ENCODE assay signal across 9 cellular contexts in genomic region chr5:6705088-6705487, GRCh38. TPM values are rescaled to one million over a fixed set of nuclear protein-coding genes. Genes with fewer than 3 reads are reported as not detected.
DNase-seq lines count a peak whose midpoint lies in the region; ATAC-seq and TF ChIP-seq lines count a peak whose summit lies in the region.
"Had no signal": no experiment of that assay in that cellular context is flagged by ENCODE, and none has a peak within 500 bp of the region (broad histone marks: within the 10 kb centered on the region; RNA-seq: fewer than 3 reads in every experiment).

No MANE protein-coding gene starts in this region.

- CTCF ChIA-PET in HEK293 (lab: Yijun Ruan, JAX) (interaction anchor here (0.6 kb wide), 1 partner anchor 1111 kb away, joined by 3 read pairs; no protein-coding TSS in a partner anchor), PC-3 (lab: Charles Lee) (no interaction called here)

- no peaks in the 10 kb centered on the region for H3F3A ChIP-seq in PC-3 (ENCODE audit: low read length, unreplicated experiment)

- H3K4me3 Mint-ChIP-seq in mesothelial cell of epicardium, result no peak overlapping the region

- DNase-seq in PC-3 (no peak), mesothelial cell of epicardium (ENCODE audit: low spot score in 2 of 2, unreplicated experiment in 2 of 2) (no peak), H4 (ENCODE audit: low spot score) (no peak), NCI-H748 treated with DMSO at 0.1 percent for 48 hours (lab: John Stamatoyannopoulos, UW) (no peak)
- DNase-seq: NCI-H1048 had no signal

- H3K4me2 ChIP-seq in PC-3 (ENCODE audit: low read length), result peak overlapping the region; percentile 66

- H3K27ac Mint-ChIP-seq in mesothelial cell of epicardium, result peak overlapping the region; percentile 81

- H3K27ac ChIP-seq in HEK293 (ENCODE audit: extremely low read depth, low read depth, low read length) (no peak overlapping the region), PC-3 (ENCODE audit: low read length) (peak overlapping the region; percentile 77)

- peaks cover 16% of the 10 kb centered on the region for H3K4me1 Mint-ChIP-seq in mesothelial cell of epicardium

- no peaks in the 10 kb centered on the region for H4K20me1 ChIP-seq in PC-3 (ENCODE audit: low read length)

- H3K9ac ChIP-seq in PC-3 (ENCODE audit: low read length), result peak overlapping the region; percentile 49

- no peaks in the 10 kb centered on the region for H3K4me1 ChIP-seq in HEK293 (ENCODE audit: control insufficient read depth, insufficient read depth, low read length)
- H3K4me1 ChIP-seq in PC-3 (ENCODE audit: insufficient read depth, low read length), result peaks cover 40% of the 10 kb centered on the region

- H3K9me3 ChIP-seq in HEK293 (ENCODE audit: control insufficient read depth, insufficient read depth, low read depth, low read length) (no peaks in the 10 kb centered on the region), PC-3 (ENCODE audit: low read length) (no peaks in the 10 kb centered on the region)

- no peaks in the 10 kb centered on the region for H3K9me3 Mint-ChIP-seq in mesothelial cell of epicardium

- ATAC-seq in GM18519 (IDR thresholded peaks at IDR 0.05; ENCODE audit: low FRiP score, unreplicated experiment) (peak; percentile 73), PC-3 (no peak; the same call in 1 of the 2 replicates), HG03571 (IDR thresholded peaks at IDR 0.05; ENCODE audit: unreplicated experiment) (no peak), GM19467 (IDR thresholded peaks at IDR 0.05; ENCODE audit: unreplicated experiment) (no peak)

- H3K4me3 ChIP-seq in HEK293 (ENCODE audit: low read depth, low read length) (no peak overlapping the region), PC-3 (ENCODE audit: low read length) (peak overlapping the region; percentile 11; the same call in 1 of the 2 replicates)

- H3K27me3 Mint-ChIP-seq in mesothelial cell of epicardium (ENCODE audit: low read depth), result peaks cover 13% of the 10 kb centered on the region

- peak overlapping the region; percentile 79 for H2AFZ ChIP-seq in PC-3 (ENCODE audit: low read length)

- no peaks in the 10 kb centered on the region for H3K36me3 Mint-ChIP-seq in mesothelial cell of epicardium

- no TSS peak for BruUV-seq in PC-3 (replicated peaks; lab: Mats Ljungman, UMichigan)

- TF ChIP-seq CTCF in HEK293 (tag by site-specific recombination; IDR thresholded peaks at IDR 0.05) (no peak), PC-3 (conservative IDR thresholded peaks at IDR 0.05; ENCODE audit: low read depth, low read length) (no peak), mesothelial cell of epicardium (IDR thresholded peaks at IDR 0.05; ENCODE audit: unreplicated experiment) (no peak)

- POLR2A ChIA-PET in HEK293 (lab: Yijun Ruan, JAX), result interaction anchor here (1.0 to 1.2 kb wide), 2 partner anchors 8 to 73 kb away, joined by 3 read pairs; partner anchors contain the start of genes NSUN2 and TENT4A
- POLR2A ChIA-PET in PC-3 (lab: Charles Lee; ENCODE audit: unreplicated experiment), result no interaction called here

- no peaks in the 10 kb centered on the region for H3K9me2 ChIP-seq in PC-3 (replicated peaks; ENCODE audit: low read length)

- intact Hi-C loops in PC-3 (cut with micrococcal nuclease), result loop anchor here (2.0 kb wide), 1 partner anchor 72 kb away; the partner anchor contains the start of genes NSUN2 and SRD5A1

- H3K79me2 ChIP-seq in PC-3 (ENCODE audit: low read length), result no peaks in the 10 kb centered on the region

- H3K36me3 ChIP-seq in HEK293 (ENCODE audit: control insufficient read depth in 2 of 2, insufficient read depth in 1 of 2, low read length in 2 of 2) (no peaks in the 10 kb centered on the region), PC-3 (ENCODE audit: low read depth, low read length) (no peaks in the 10 kb centered on the region)

- no peaks in the 10 kb centered on the region for H3K27me3 ChIP-seq in PC-3 (ENCODE audit: low read length)

TF ChIP-seq in HEK293, 187 proteins besides CTCF, POLR2A, EP300 and RAD21:
- TF ChIP-seq EGR2 (tag by site-specific recombination; IDR thresholded peaks at IDR 0.05; ENCODE audit: low read depth), result peak; percentile 20; the same call in 1 of the 2 replicates
- TF ChIP-seq ZNF645 (tag by site-specific recombination; IDR thresholded peaks at IDR 0.05), result no peak

RNA-seq across cellular contexts. Expression of gene TENT4A, which starts 8.1 kb away (rescaled TPM):
- 39.3 and 42.4 TPM in 2 replicates for total RNA-seq in PC-3 (2014; rRNA removed)
- 38.0 to 46.3 TPM (median 45.7 TPM) in 3 replicates for total RNA-seq in mesothelial cell of epicardium
- total RNA-seq in H4 (2014; rRNA removed; shearing (Covaris generic)), result 3.9 and 6.2 TPM in 2 replicates
